In genomic region chr22:20080445-20080775, GRCh38 we compare ENCODE assay signal across 8 cellular contexts. TPM values are rescaled to one million over a fixed set of nuclear protein-coding genes. Genes with fewer than 3 reads are reported as not detected.
DNase-seq lines count a peak whose midpoint lies in the region; TF ChIP-seq lines count a peak whose summit lies in the region.

No MANE protein-coding gene starts in this region.

- peaks cover 3% of the 10 kb centered on the region; the same call in 1 of the 2 replicates for H3K27me3 Mint-ChIP-seq in HFFc6 (ENCODE audit: insufficient read depth)

- DNase-seq in NCI-H2227 (lab: John Stamatoyannopoulos, UW; ENCODE audit: unreplicated experiment), result peak; percentile 87
- no peak for DNase-seq in NCI-H2227 treated with DMSO at 0.1 percent for 48 hours (lab: John Stamatoyannopoulos, UW)
- peak; percentile 36 for DNase-seq in HFFc6
- DNase-seq in NCI-H1092 (lab: John Stamatoyannopoulos, UW), result peak; percentile 48
- peak; percentile 66 for DNase-seq in activated T-cell treated with anti-CD3 and anti-CD28 coated beads for 1 hour (ENCODE audit: low read depth)
- DNase-seq in epithelial cell of esophagus (ENCODE audit: low read depth), result peak; percentile 52
- peak; percentile 48 for DNase-seq in myocyte (ENCODE audit: low read depth)
- peak; percentile 45 to 47 for DNase-seq in stimulated activated CD8-positive, alpha-beta memory T cell treated with anti-CD3 and anti-CD28 coated beads, Interleukin-7, amount 100 ng/mL, for 48 hours (ENCODE audit: extremely low read depth in 1 of 2, low read depth in 1 of 2)

- TF ChIP-seq CTCF in HFFc6 (IDR thresholded peaks at IDR 0.05) (no peak), epithelial cell of esophagus (IDR thresholded peaks at IDR 0.05; ENCODE audit: insufficient read depth, low read depth, low read length, missing control alignments) (no peak)

- peaks cover 41% of the 10 kb centered on the region for H3K4me1 Mint-ChIP-seq in HFFc6 (ENCODE audit: low read depth)

- H3K27ac Mint-ChIP-seq in HFFc6, result peak overlapping the region; percentile 97

- no peaks in the 10 kb centered on the region for H3K9me3 Mint-ChIP-seq in HFFc6

- H3K4me3 ChIP-seq in epithelial cell of esophagus (ENCODE audit: low read length), result peak overlapping the region; percentile 75

- peaks cover 7% of the 10 kb centered on the region; the same call in 1 of the 2 replicates for H3K36me3 Mint-ChIP-seq in HFFc6 (ENCODE audit: low read depth)

- H3K4me3 Mint-ChIP-seq in HFFc6, result peak overlapping the region; percentile 98

RNA-seq across cellular contexts. Expression of gene DGCR8, which starts 0.4 kb away (rescaled TPM):
- total RNA-seq in HFFc6 (2021; fragmentation: NEBNext Ultra II Directional; extraction: Animal tissue kit (Norgen Biotek cat#: 25700)), result 10 to 100 TPM; 19.8 to 24.5 (median 22.0) TPM
- total RNA-seq in myocyte, result 21.1 and 22.4 TPM in 2 replicates
- 26.6 TPM for polyA plus RNA-seq in myocyte (2012)

RNA-seq across cellular contexts. Expression of gene RANBP1, which starts 35.5 kb away (rescaled TPM):
- 100 to 1,000 TPM; 177 to 231 (median 226) TPM for total RNA-seq in HFFc6 (2021; fragmentation: NEBNext Ultra II Directional; extraction: Animal tissue kit (Norgen Biotek cat#: 25700))
- total RNA-seq in myocyte, result 214 and 239 TPM in 2 replicates
- 96.5 TPM for polyA plus RNA-seq in myocyte (2012)

RNA-seq across cellular contexts. Expression of gene TRMT2A, which starts 36.6 kb away (rescaled TPM):
- total RNA-seq in HFFc6 (2021; fragmentation: NEBNext Ultra II Directional; extraction: Animal tissue kit (Norgen Biotek cat#: 25700)), result 10 to 100 TPM; 31.1 to 44.9 (median 38.5) TPM
- 62.7 and 79.7 TPM in 2 replicates for total RNA-seq in myocyte
- 55.5 TPM for polyA plus RNA-seq in myocyte (2012)

RNA-seq across cellular contexts. Expression of gene ZDHHC8, which starts 51.2 kb away (rescaled TPM):
- 100 to 1,000 TPM in 3 of 6 experiments, 10 to 100 TPM in 3; 91.8 to 119 (median 99.1) TPM for total RNA-seq in HFFc6 (2021; fragmentation: NEBNext Ultra II Directional; extraction: Animal tissue kit (Norgen Biotek cat#: 25700))
- total RNA-seq in myocyte, result 13.7 and 15.6 TPM in 2 replicates
- 58.0 TPM for polyA plus RNA-seq in myocyte (2012)

RNA-seq across cellular contexts. Expression of gene TANGO2, which starts 59.5 kb away (rescaled TPM):
- 10 to 100 TPM; 28.5 to 38.0 (median 34.9) TPM for total RNA-seq in HFFc6 (2021; fragmentation: NEBNext Ultra II Directional; extraction: Animal tissue kit (Norgen Biotek cat#: 25700))
- 39.0 and 43.4 TPM in 2 replicates for total RNA-seq in myocyte
- polyA plus RNA-seq in myocyte (2012), result 51.4 TPM
